In genomic region chr13:102799544-102800144, GRCh38 we compare ENCODE assay signal across 1 cellular context.
TF ChIP-seq lines count a peak whose summit lies in the region.

No MANE protein-coding gene starts in this region.

TF ChIP-seq in SK-N-SH treated with all-trans-retinoic acid at 6 μM for 48 hours, 23 proteins besides CTCF, POLR2A, EP300 and RAD21 (continued from another document):
- no peak for TF ChIP-seq ZNF565 (CRISPR knock-in tag; conservative IDR thresholded peaks at IDR 0.05; ENCODE audit: low read depth)
